Comparison of ENCODE assay signal across 10 cellular contexts in genomic region chr1:160217466-160218165, GRCh38. TPM values are rescaled to one million over a fixed set of nuclear protein-coding genes. Genes with fewer than 3 reads are reported as not detected.
A peak's percentile ranks its signal among the peaks of the same experiment; 100 is the strongest.
DNase-seq lines count a peak whose midpoint lies in the region; ATAC-seq, FAIRE-seq and TF ChIP-seq lines count a peak whose summit lies in the region.
"Had no signal": no experiment of that assay in that cellular context is flagged by ENCODE, and none has a peak within 500 bp of the region (broad histone marks: within the 10 kb centered on the region; RNA-seq: fewer than 3 reads in every experiment).

No MANE protein-coding gene starts in this region.

- FAIRE-seq in astrocyte (lab: Jason Lieb, UNC) = no peak
- FAIRE-seq: G401.6 had no signal

- H4K20me1 ChIP-seq in astrocyte (ENCODE audit: insufficient read depth, low read length) = peaks cover 70% of the 10 kb centered on the region
- H4K20me1 ChIP-seq in hepatocyte (ENCODE audit: insufficient read depth, poor library complexity, severe bottlenecking) = no peaks in the 10 kb centered on the region

- H3K27ac Mint-ChIP-seq in astrocyte (ENCODE audit: unreplicated experiment) = peak overlapping the region; percentile 82

- peaks cover 47% of the 10 kb centered on the region for H3K4me1 Mint-ChIP-seq in astrocyte (ENCODE audit: low read depth, unreplicated experiment)
- H3K4me1 Mint-ChIP-seq: immature natural killer cell had no signal

- ATAC-seq in GM21423 (IDR thresholded peaks at IDR 0.05; ENCODE audit: unreplicated experiment) = no peak

- TF ChIP-seq CTCF in astrocyte (IDR thresholded peaks at IDR 0.05; ENCODE audit: insufficient read depth, low read depth, low read length) (no peak), hepatocyte (IDR thresholded peaks at IDR 0.05; ENCODE audit: poor library complexity) (no peak)

- H3K4me2 ChIP-seq in astrocyte (ENCODE audit: low read length) (peak overlapping the region; percentile 14), hepatocyte (no peak overlapping the region)

- no peaks in the 10 kb centered on the region for H3K9me3 Mint-ChIP-seq in astrocyte (ENCODE audit: unreplicated experiment)
- H3K9me3 Mint-ChIP-seq: immature natural killer cell had no signal

- H3K9me2 ChIP-seq in hepatocyte (replicated peaks; ENCODE audit: insufficient read depth) = no peaks in the 10 kb centered on the region

- no peaks in the 10 kb centered on the region for H3K27me3 ChIP-seq in astrocyte (ENCODE audit: insufficient read depth, low read length)
- no peaks in the 10 kb centered on the region for H3K27me3 ChIP-seq in hepatocyte
- H3K27me3 ChIP-seq in skeletal muscle tissue (ENCODE audit: control insufficient read depth in 3 of 3, insufficient read depth in 3 of 3, low read length in 3 of 3) = no peaks in the 10 kb centered on the region

- no peak overlapping the region for H3K27ac ChIP-seq in astrocyte (ENCODE audit: low read depth, low read length)
- peak overlapping the region; percentile 59 for H3K27ac ChIP-seq in hepatocyte
- peak overlapping the region; percentile 18 for H3K27ac ChIP-seq in skeletal muscle tissue (ENCODE audit: low read depth, low read length)

- H3K4me3 ChIP-seq in astrocyte (ENCODE audit: insufficient read depth, low read depth, low read length) = no peak overlapping the region
- H3K4me3 ChIP-seq in hepatocyte = no peak overlapping the region
- no peak overlapping the region for H3K4me3 ChIP-seq in skeletal muscle tissue (ENCODE audit: low read length in 3 of 3)

- peaks cover 77% of the 10 kb centered on the region for H3K36me3 ChIP-seq in astrocyte (ENCODE audit: insufficient read depth, low read length)
- H3K36me3 ChIP-seq in hepatocyte (replicated peaks; ENCODE audit: insufficient read depth, low read depth) = peaks cover 4% of the 10 kb centered on the region
- peaks cover 72 to 89% (median 84%) of the 10 kb centered on the region in 3 donors for H3K36me3 ChIP-seq in skeletal muscle tissue (ENCODE audit: control insufficient read depth in 3 of 3, insufficient read depth in 3 of 3, low read length in 3 of 3)

- H3K9ac ChIP-seq in astrocyte (ENCODE audit: low read length) = peak overlapping the region; percentile 21
- H3K9ac ChIP-seq in skeletal muscle tissue (ENCODE audit: low read depth in 1 of 3, low read length in 3 of 3) = no peak overlapping the region

- peaks cover 14% of the 10 kb centered on the region for H3K4me1 ChIP-seq in astrocyte (ENCODE audit: insufficient read depth, low read length)
- H3K4me1 ChIP-seq in hepatocyte (ENCODE audit: insufficient read depth) = peaks cover 11% of the 10 kb centered on the region
- peaks cover 18 to 21% (median 20%) of the 10 kb centered on the region in 3 donors for H3K4me1 ChIP-seq in skeletal muscle tissue (ENCODE audit: control insufficient read depth in 3 of 3, insufficient read depth in 3 of 3, low read length in 3 of 3)

- peak; percentile 36 for DNase-seq in GM03348 (ENCODE audit: low spot score)
- DNase-seq in astrocyte (ENCODE audit: low read depth) = no peak
- DNase-seq in hepatocyte (ENCODE audit: low spot score) = no peak
- no peak for DNase-seq in NCI-H146 treated with DMSO at 0.1 percent for 48 hours (lab: John Stamatoyannopoulos, UW; ENCODE audit: unreplicated experiment)
- DNase-seq in NCI-H526 (lab: John Stamatoyannopoulos, UW) = no peak
- DNase-seq in putamen (ENCODE audit: low spot score) = no peak
- DNase-seq: immature natural killer cell had no signal

- 81% methylated on average over 11 of the region's 11 CpGs for WGBS in hepatocyte (ENCODE audit: low lambda C conversion rate, missing lambda C conversion rate)

- H3K4me3 Mint-ChIP-seq in astrocyte (ENCODE audit: unreplicated experiment) = no peak overlapping the region
- H3K4me3 Mint-ChIP-seq: immature natural killer cell had no signal

- H3K36me3 Mint-ChIP-seq in astrocyte (ENCODE audit: low read depth, unreplicated experiment) = peaks cover 21% of the 10 kb centered on the region

- no peaks in the 10 kb centered on the region for H3K79me2 ChIP-seq in astrocyte (ENCODE audit: insufficient read depth, low read length)
- no peaks in the 10 kb centered on the region for H3K79me2 ChIP-seq in hepatocyte

- no peaks in the 10 kb centered on the region for H3K9me3 ChIP-seq in astrocyte (ENCODE audit: insufficient read depth, low read depth, low read length)
- H3K9me3 ChIP-seq in hepatocyte (ENCODE audit: low read depth) = no peaks in the 10 kb centered on the region
- H3K9me3 ChIP-seq in skeletal muscle tissue (ENCODE audit: control insufficient read depth in 3 of 3, low read length in 3 of 3) = no peaks in the 10 kb centered on the region

- H3K27me3 Mint-ChIP-seq in astrocyte (ENCODE audit: low read depth, unreplicated experiment) = no peaks in the 10 kb centered on the region

- H2AFZ ChIP-seq in astrocyte (ENCODE audit: low read depth, low read length) = no peak overlapping the region
- no peak overlapping the region for H2AFZ ChIP-seq in hepatocyte

RNA-seq across cellular contexts. Expression of gene PEA15, which starts 12.4 kb away (rescaled TPM):
- total RNA-seq in astrocyte (374 and 470 TPM in 2 replicates), hepatocyte (61.1 and 82.3 TPM in 2 replicates), skeletal muscle tissue (26.1 TPM)
- polyA plus RNA-seq in hepatocyte = 59.5 and 62.0 TPM in 2 replicates

RNA-seq across cellular contexts. Expression of gene CASQ1, which starts 27.2 kb away (rescaled TPM):
- total RNA-seq in astrocyte (1.7 and 2.1 TPM in 2 replicates), hepatocyte (0.72 TPM in 1 of 2 replicates, not detected in the other), skeletal muscle tissue (616 TPM)
- polyA plus RNA-seq in hepatocyte = 0.51 and 0.57 TPM in 2 replicates
- polyA plus RNA-seq: immature natural killer cell had no signal

RNA-seq across cellular contexts. Expression of gene DCAF8, which starts 44.7 kb away (rescaled TPM):
- total RNA-seq in astrocyte (107 and 127 TPM in 2 replicates), hepatocyte (85.8 and 110 TPM in 2 replicates), skeletal muscle tissue (63.2 TPM)
- 95.1 and 113 TPM in 2 replicates for polyA plus RNA-seq in hepatocyte

Comparison
In these comparisons a context has a peak if more than half of its experiments do, and no peak if none do; other contexts are left out.
1. RNA of gene CASQ1, which starts 27.2 kb away (total RNA-seq): 616 TPM in skeletal muscle tissue (single experiment); 1.7 to 2.1 TPM in astrocyte and 0.72 TPM in hepatocyte; every median in the first group is over 100 times any median in the second.